Comparison of ENCODE assay signal across 8 cellular contexts in the genomic region with DNA sequence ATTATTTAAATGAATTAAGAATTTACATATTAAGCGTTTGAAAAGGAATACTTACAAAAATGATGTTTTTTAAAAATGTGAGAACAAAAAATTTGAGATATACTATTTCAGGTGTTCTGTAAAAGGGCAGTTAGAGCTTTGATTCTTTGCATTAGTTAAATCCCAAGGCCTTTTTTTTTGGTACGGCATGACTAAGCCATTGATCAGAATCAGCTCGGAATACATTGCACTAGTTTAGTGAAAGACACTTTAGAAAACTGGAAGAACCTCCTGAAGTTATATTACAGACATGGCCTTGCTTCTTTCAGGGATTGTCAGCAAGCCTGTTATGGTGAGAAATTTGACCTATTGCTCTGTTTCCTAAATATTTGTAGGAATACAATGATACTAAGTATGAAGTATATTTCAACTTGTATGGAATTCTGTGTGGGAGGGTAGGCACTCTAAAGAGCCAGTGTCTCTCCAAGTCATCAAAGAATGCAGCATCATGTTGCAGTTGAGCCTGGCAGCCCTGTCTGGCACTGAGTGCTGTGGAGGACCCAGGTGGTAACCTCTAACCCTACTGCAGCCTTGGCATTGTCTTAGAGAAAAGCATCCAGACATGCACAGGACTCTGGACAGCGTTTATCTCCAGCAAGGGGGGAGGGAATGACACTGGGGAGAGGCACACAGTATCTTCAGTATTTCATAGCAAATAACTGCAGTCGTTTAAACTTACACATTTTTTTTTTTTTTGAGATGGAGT. TPM values are rescaled to one million over a fixed set of nuclear protein-coding genes. Genes with fewer than 3 reads are reported as not detected.
A peak's percentile ranks its signal among the peaks of the same experiment; 100 is the strongest.
DNase-seq lines count a peak whose midpoint lies in the region; ATAC-seq and TF ChIP-seq lines count a peak whose summit lies in the region.

No MANE protein-coding gene starts in this region.

- no peak for TF ChIP-seq POLR2A in stomach (IDR thresholded peaks at IDR 0.05)

- H3K4me3 Mint-ChIP-seq in activated CD4-positive, alpha-beta T cell treated with anti-CD3 and anti-CD28 coated beads for 36 hours, result peak overlapping the region; percentile 87
- H3K4me3 Mint-ChIP-seq in activated CD8-positive, alpha-beta T cell treated with anti-CD3 and anti-CD28 coated beads for 36 hours, result peak overlapping the region; percentile 84

- POLR2A ChIA-PET in activated CD4-positive, alpha-beta T cell treated with anti-CD3 and anti-CD28 coated beads for 36 hours (lab: Charles Lee), result no interaction called here
- POLR2A ChIA-PET in activated CD8-positive, alpha-beta T cell treated with anti-CD3 and anti-CD28 coated beads for 36 hours (lab: Charles Lee), result interaction anchor here (1.2 to 2.8 kb wide), 3 partner anchors 68 to 102 kb away, joined by 3 to 19 read pairs (median 3); a partner anchor contains a TSS

- no peak for TF ChIP-seq CTCF in activated CD8-positive, alpha-beta T cell treated with anti-CD3 and anti-CD28 coated beads for 36 hours (IDR thresholded peaks at IDR 0.05)
- TF ChIP-seq CTCF in stomach (IDR thresholded peaks at IDR 0.05), result no peak

- no peaks in the 10 kb centered on the region for H3K27me3 ChIP-seq in iPS-18a (ENCODE audit: control insufficient read depth, insufficient read depth, low read length)
- no peaks in the 10 kb centered on the region for H3K27me3 ChIP-seq in stomach

- H3K4me1 ChIP-seq in iPS-18a (ENCODE audit: control insufficient read depth, low read depth, low read length) (peaks cover 14% of the 10 kb centered on the region), stomach (peaks cover 48 to 72% (median 62%) of the 10 kb centered on the region in 4 donors)

- DNase-seq in activated CD4-positive, alpha-beta T cell treated with anti-CD3 and anti-CD28 coated beads for 36 hours, result no peak
- no peak for DNase-seq in activated CD4-positive, alpha-beta T cell treated with anti-CD3 and anti-CD28 coated beads, Interleukin-2, amount 50 U/mL, for 1 hour
- no peak for DNase-seq in activated CD8-positive, alpha-beta T cell treated with anti-CD3 and anti-CD28 coated beads for 36 hours
- no peak for DNase-seq in stomach
- no peak for DNase-seq in activated effector memory CD4-positive, alpha-beta T cell treated with anti-CD3 and anti-CD28 coated beads, Interleukin-2, amount 50 U/mL, for 16 hours
- DNase-seq in COR-L47 (lab: John Stamatoyannopoulos, UW), result no peak
- DNase-seq in germinal center (ENCODE audit: low spot score), result no peak

- ATAC-seq in activated CD4-positive, alpha-beta T cell treated with anti-CD3 and anti-CD28 coated beads for 36 hours, result no peak
- ATAC-seq in activated CD8-positive, alpha-beta T cell treated with anti-CD3 and anti-CD28 coated beads for 36 hours, result no peak

- H3K27me3 Mint-ChIP-seq in activated CD4-positive, alpha-beta T cell treated with anti-CD3 and anti-CD28 coated beads for 36 hours, result no peaks in the 10 kb centered on the region
- H3K27me3 Mint-ChIP-seq in activated CD8-positive, alpha-beta T cell treated with anti-CD3 and anti-CD28 coated beads for 36 hours, result no peaks in the 10 kb centered on the region

- no peaks in the 10 kb centered on the region for H3K36me3 ChIP-seq in iPS-18a (ENCODE audit: control insufficient read depth, low read depth, low read length)
- H3K36me3 ChIP-seq in stomach, result peaks cover 0 to 31% (median 0%) of the 10 kb centered on the region in 4 donors

- TF ChIP-seq EP300 in stomach (IDR thresholded peaks at IDR 0.05), result no peak

- WGBS in stomach, 5 donors, result 20 to 28% (median 24%) methylated on average over 5 of the region's 5 CpGs

- H3K27ac ChIP-seq in iPS-18a (ENCODE audit: low read length) (no peak overlapping the region), stomach (peak overlapping the region in 4 of 5 donors; percentile 97 to 100 (median 99))

- H3K9ac ChIP-seq in iPS-18a (ENCODE audit: low read length), result peak overlapping the region; percentile 90

- intact Hi-C loops in activated CD4-positive, alpha-beta T cell treated with anti-CD3 and anti-CD28 coated beads for 36 hours (cut with DNase I, micrococcal nuclease), result no loop called here
- intact Hi-C loops in activated CD8-positive, alpha-beta T cell treated with anti-CD3 and anti-CD28 coated beads for 36 hours (cut with micrococcal nuclease), result no loop called here
- intact Hi-C loops in stomach (cut with DNase I; ENCODE audit: low total_unique reads), result no loop called here

- peak overlapping the region; percentile 42 for H3K27ac Mint-ChIP-seq in activated CD4-positive, alpha-beta T cell treated with anti-CD3 and anti-CD28 coated beads for 36 hours
- peak overlapping the region; percentile 64 for H3K27ac Mint-ChIP-seq in activated CD8-positive, alpha-beta T cell treated with anti-CD3 and anti-CD28 coated beads for 36 hours

- peaks cover 34% of the 10 kb centered on the region for H3K4me1 Mint-ChIP-seq in activated CD4-positive, alpha-beta T cell treated with anti-CD3 and anti-CD28 coated beads for 36 hours
- H3K4me1 Mint-ChIP-seq in activated CD8-positive, alpha-beta T cell treated with anti-CD3 and anti-CD28 coated beads for 36 hours (ENCODE audit: low read depth), result peaks cover 29% of the 10 kb centered on the region

- peaks cover 12% of the 10 kb centered on the region for H3K36me3 Mint-ChIP-seq in activated CD4-positive, alpha-beta T cell treated with anti-CD3 and anti-CD28 coated beads for 36 hours (ENCODE audit: low read depth)
- peaks cover 3% of the 10 kb centered on the region for H3K36me3 Mint-ChIP-seq in activated CD8-positive, alpha-beta T cell treated with anti-CD3 and anti-CD28 coated beads for 36 hours (ENCODE audit: low read depth)

- H3K9me3 ChIP-seq in iPS-18a (ENCODE audit: control insufficient read depth, low read depth, low read length) (no peaks in the 10 kb centered on the region), stomach (no peaks in the 10 kb centered on the region)

- no peaks in the 10 kb centered on the region for H3K9me3 Mint-ChIP-seq in activated CD4-positive, alpha-beta T cell treated with anti-CD3 and anti-CD28 coated beads for 36 hours (ENCODE audit: low read depth)
- H3K9me3 Mint-ChIP-seq in activated CD8-positive, alpha-beta T cell treated with anti-CD3 and anti-CD28 coated beads for 36 hours, result no peaks in the 10 kb centered on the region

- H3K4me3 ChIP-seq in iPS-18a (ENCODE audit: low read length), result peak overlapping the region; percentile 80
- H3K4me3 ChIP-seq in stomach, result peak overlapping the region; percentile 84 to 100 (median 91)

- CTCF ChIA-PET in activated CD4-positive, alpha-beta T cell treated with anti-CD3 and anti-CD28 coated beads for 36 hours (lab: Charles Lee), result no interaction called here
- CTCF ChIA-PET in activated CD8-positive, alpha-beta T cell treated with anti-CD3 and anti-CD28 coated beads for 36 hours (lab: Charles Lee), result no interaction called here

RNA-seq across cellular contexts. Expression of a gene that starts 1.5 kb away (rescaled TPM):
- total RNA-seq in activated CD4-positive, alpha-beta T cell treated with anti-CD3 and anti-CD28 coated beads for 36 hours, result 100 to 1,000 TPM in 1 of 2 experiments, 10 to 100 TPM in 1; 97.4 to 113 TPM
- total RNA-seq in activated CD8-positive, alpha-beta T cell treated with anti-CD3 and anti-CD28 coated beads for 36 hours, result 100 to 1,000 TPM in 1 of 2 experiments, 10 to 100 TPM in 1; 97.5 to 101 TPM
- total RNA-seq in stomach, result 100 to 1,000 TPM in 4 of 5 donors, 10 to 100 TPM in 1; 76.4 to 522 (median 201) TPM
- polyA plus RNA-seq in stomach, result 10 to 100 TPM; 56.5 to 90.3 (median 61.8) TPM
